ENCODE assay signal across 8 cellular contexts in the genomic region with DNA sequence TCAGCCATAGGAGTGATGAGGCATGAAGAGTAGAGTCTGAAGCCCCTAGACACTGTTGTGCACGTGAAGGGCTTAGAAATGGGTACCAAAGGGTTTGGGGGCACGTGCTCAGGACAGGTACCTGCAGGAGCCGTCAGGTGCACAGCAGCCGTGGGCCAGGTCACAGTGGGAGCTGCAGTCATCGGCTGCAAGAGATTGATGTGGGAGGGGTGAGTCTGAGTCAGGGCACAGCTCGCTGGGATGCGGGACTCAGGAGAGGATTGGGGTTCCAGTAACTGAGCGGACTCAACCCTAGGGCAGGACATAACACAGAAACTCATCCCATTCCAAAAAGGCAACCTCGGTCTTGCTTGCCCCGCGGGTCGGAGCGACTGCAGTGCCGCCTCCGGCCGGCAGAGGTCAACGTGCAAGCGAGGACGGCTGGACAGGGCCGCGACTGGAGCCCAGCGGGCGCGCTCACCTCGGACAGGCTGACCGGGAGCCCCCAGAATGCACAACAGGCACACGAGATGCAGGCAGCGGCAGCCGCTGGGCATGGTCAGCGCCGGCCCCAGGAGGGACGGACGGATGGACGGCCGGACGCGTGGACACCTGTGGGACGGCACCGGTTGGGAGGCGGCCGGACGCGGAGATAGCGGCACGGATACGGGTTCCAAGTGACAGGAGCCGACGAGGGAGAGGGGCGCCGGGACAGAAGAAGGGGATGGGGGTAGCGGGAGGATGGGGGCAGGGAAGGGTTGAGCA.
DNase-seq lines count a peak whose midpoint lies in the region; ATAC-seq and TF ChIP-seq lines count a peak whose summit lies in the region.

No MANE protein-coding gene starts in this region.

- no peaks in the 10 kb centered on the region for H3K79me2 ChIP-seq in OCI-LY3 (ENCODE audit: low read length)

- H3K27ac ChIP-seq in OCI-LY3 (ENCODE audit: low read length) (no peak overlapping the region), epithelial cell of prostate (peak overlapping the region; percentile 14)

- H3K9ac ChIP-seq in OCI-LY3 (ENCODE audit: low read length): peak overlapping the region; percentile 61

- H3K4me3 ChIP-seq in OCI-LY3 (ENCODE audit: low read length): peak overlapping the region; percentile 73

- no peaks in the 10 kb centered on the region for H3K4me1 ChIP-seq in OCI-LY3 (ENCODE audit: low read length)

- DNase-seq in DMS79 treated with DMSO at 0.1 percent for 48 hours (lab: John Stamatoyannopoulos, UW) (peak; percentile 38), activated T-cell treated with anti-CD3 and anti-CD28 coated beads for 48 hours (ENCODE audit: low read depth) (peak; percentile 67), epithelial cell of prostate (ENCODE audit: low read depth, low spot score) (no peak), middle frontal gyrus (ENCODE audit: extremely low spot score, low spot score) (peak; percentile 66)
- peak; percentile 32 to 37 for DNase-seq in stimulated activated CD8-positive, alpha-beta memory T cell treated with anti-CD3 and anti-CD28 coated beads, Interleukin-15, amount 100 ng/mL, for 4 hours (ENCODE audit: low read depth in 2 of 2)

- ATAC-seq in HG03439 (IDR thresholded peaks at IDR 0.05; ENCODE audit: unreplicated experiment): peak; percentile 60
- ATAC-seq in HG03571 (IDR thresholded peaks at IDR 0.05; ENCODE audit: unreplicated experiment): no peak

- no peaks in the 10 kb centered on the region for H4K20me1 ChIP-seq in OCI-LY3 (ENCODE audit: insufficient read depth, low read length)

- H3K9me3 ChIP-seq in OCI-LY3 (ENCODE audit: insufficient read depth, low read length): no peaks in the 10 kb centered on the region

- peak; percentile 54 for TF ChIP-seq CTCF in OCI-LY3 (IDR thresholded peaks at IDR 0.05; ENCODE audit: low read depth, low read length)

- no peak overlapping the region; the same call in 1 of the 2 replicates for H2AFZ ChIP-seq in OCI-LY3 (ENCODE audit: low read depth, low read length)

- H3K4me2 ChIP-seq in OCI-LY3 (ENCODE audit: low read length): peak overlapping the region; percentile 75

- H3K36me3 ChIP-seq in OCI-LY3 (replicated peaks; ENCODE audit: low read depth, low read length): peaks cover 17% of the 10 kb centered on the region

- H3K27me3 ChIP-seq in OCI-LY3 (ENCODE audit: low read depth, low read length): no peaks in the 10 kb centered on the region
